ENCODE assay signal across 22 cellular contexts in the genomic region with DNA sequence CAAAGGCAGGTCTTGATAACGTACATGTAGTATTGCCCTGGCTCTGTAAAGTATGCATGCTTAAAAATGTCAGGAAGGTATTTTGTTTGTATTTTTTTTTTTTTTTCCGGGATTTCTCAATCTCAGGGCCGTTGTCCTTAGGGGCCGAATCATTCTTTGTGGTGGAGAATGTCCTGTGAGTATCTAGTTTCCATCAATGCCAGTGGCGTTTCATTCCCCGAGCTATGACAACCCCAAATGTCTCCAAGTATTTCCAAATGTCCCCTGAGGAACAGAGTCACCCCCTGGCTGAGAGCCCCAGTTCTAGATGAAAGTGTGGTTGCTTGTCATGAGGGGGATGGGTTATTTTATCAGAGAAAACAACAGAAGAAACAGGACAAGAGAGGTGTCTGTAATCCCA.
A peak's percentile ranks its signal among the peaks of the same experiment; 100 is the strongest.
DNase-seq lines count a peak whose midpoint lies in the region; ATAC-seq, FAIRE-seq and TF ChIP-seq lines count a peak whose summit lies in the region.
"Had no signal": no experiment of that assay in that cellular context is flagged by ENCODE, and none has a peak within 500 bp of the region (broad histone marks: within the 10 kb centered on the region; RNA-seq: fewer than 3 reads in every experiment).

No MANE protein-coding gene starts in this region.

- peaks cover 5 to 8% of the 10 kb centered on the region in 2 donors for H3K4me1 Mint-ChIP-seq in immature natural killer cell

- 93% methylated on average over 6 of the region's 6 CpGs; no CpG with 5 or more reads in 1 of the 2 experiments for WGBS in H1 (ENCODE audit: extremely low coverage in 1 of 2, insufficient coverage in 1 of 2, insufficient read length in 1 of 2, insufficient replicate concordance in 2 of 2, low coverage in 1 of 2, low lambda C conversion rate in 2 of 2, missing lambda C conversion rate in 1 of 2), 2 experiments
- no CpG with 5 or more reads among the region's 6 CpGs for WGBS in trophoblast cell (ENCODE audit: extremely low coverage, insufficient coverage, insufficient read length)

- no peak for TF ChIP-seq EP300 in H1 (IDR thresholded peaks at IDR 0.05; ENCODE audit: borderline replicate concordance in 1 of 2, low read depth in 2 of 2, low read length in 2 of 2)

- H3K9me3 ChIP-seq in Karpas-422 (ENCODE audit: low read length), result no peaks in the 10 kb centered on the region
- no peaks in the 10 kb centered on the region for H3K9me3 ChIP-seq in H1 (ENCODE audit: insufficient read depth in 2 of 2, low read depth in 1 of 2, low read length in 1 of 2)
- H3K9me3 ChIP-seq in trophoblast cell (ENCODE audit: insufficient read depth, low read depth, low read length), result peaks cover under 1% of the 10 kb centered on the region
- H3K9me3 ChIP-seq: esophagus muscularis mucosa, heart right ventricle had no signal

- H2BK5ac ChIP-seq in H1 (ENCODE audit: low read depth, low read length) (no peak overlapping the region), trophoblast cell (ENCODE audit: low read depth, low read length, poor library complexity) (peak overlapping the region; percentile 89)

- H2AFZ ChIP-seq in Karpas-422 (ENCODE audit: low read length) (no peak overlapping the region), H1 (ENCODE audit: low read length) (no peak overlapping the region), trophoblast cell (ENCODE audit: insufficient read depth, low read length, poor library complexity) (no peak overlapping the region)

- no peaks in the 10 kb centered on the region; the same call in 1 of the 2 replicates for H3K79me2 ChIP-seq in Karpas-422 (ENCODE audit: low read length)
- no peaks in the 10 kb centered on the region for H3K79me2 ChIP-seq in H1 (ENCODE audit: control insufficient read depth in 1 of 2, insufficient read depth in 2 of 2, low read length in 2 of 2)
- peaks cover under 1% of the 10 kb centered on the region for H3K79me2 ChIP-seq in trophoblast cell (ENCODE audit: control insufficient read depth, insufficient read depth, low read length, poor library complexity)

- in situ Hi-C loops in KBM-7 (cut with MboI; ENCODE audit: low pct_unique_long_range_greater_than_20kb, low sequenced_read_pairs), result no loop called here

- H3K14ac ChIP-seq in H1 (ENCODE audit: insufficient read length) (no peak overlapping the region), trophoblast cell (ENCODE audit: low read length) (no peak overlapping the region)

- TF ChIP-seq CTCF in H1 (IDR thresholded peaks at IDR 0.05; ENCODE audit: control extremely low read depth in 1 of 3, insufficient read depth in 1 of 3, low read depth in 1 of 3, low read length in 3 of 3), result no peak

- no peaks in the 10 kb centered on the region for H3K79me1 ChIP-seq in H1 (ENCODE audit: low read depth, low read length)
- peaks cover 10% of the 10 kb centered on the region for H3K79me1 ChIP-seq in trophoblast cell (ENCODE audit: low read length)

- H4K91ac ChIP-seq in H1 (replicated peaks; ENCODE audit: insufficient read length, low read length) (no peak overlapping the region), trophoblast cell (ENCODE audit: low read depth, low read length) (peak overlapping the region; percentile 60)

- peak overlapping the region; percentile 57 for H4K12ac ChIP-seq in trophoblast cell (ENCODE audit: low read depth, low read length)

- H3K18ac ChIP-seq in H1 (ENCODE audit: extremely low read depth, low read length) (no peak overlapping the region), trophoblast cell (ENCODE audit: low read length) (no peak overlapping the region)

- no peak overlapping the region for H3K4me3 ChIP-seq in Karpas-422 (ENCODE audit: low read length)
- H3K4me3 ChIP-seq in H1 (ENCODE audit: extremely low read depth in 1 of 4, insufficient read depth in 2 of 4, low read depth in 3 of 4, low read length in 4 of 4), result no peak overlapping the region
- no peak overlapping the region for H3K4me3 ChIP-seq in trophoblast cell (ENCODE audit: low read depth, low read length)
- H3K4me3 ChIP-seq: cardiac muscle cell, esophagus muscularis mucosa, heart right ventricle, lung had no signal

- H2BK20ac ChIP-seq in H1 (ENCODE audit: low read length), result no peak overlapping the region

- DNase-seq in AG20443 (ENCODE audit: low spot score) (peak; percentile 55), Karpas-422 (no peak), H1 (ENCODE audit: low read depth in 1 of 2, low spot score in 2 of 2) (no peak), trophoblast cell (peak; percentile 42 to 93), immature natural killer cell (no peak), KBM-7 (no peak)
- DNase-seq: activated CD4-positive, alpha-beta T cell treated with anti-CD3 and anti-CD28 coated beads for 48 hours; heart right ventricle; naive thymus-derived CD8-positive, alpha-beta T cell; NCI-H2171; NCI-H748 treated with DMSO at 0.1 percent for 48 hours; stimulated activated naive B cell treated with anti-CD40 and anti-IgM and Interleukin-4, amounts not matched to agents 10 μg/mL and 1 μg/mL and 100 μg/mL, for 72 hours had no signal

- H3K27me3 Mint-ChIP-seq in immature natural killer cell (ENCODE audit: low read depth in 3 of 3), result peaks cover 8 to 10% (median 9%) of the 10 kb centered on the region in 3 donors

- H3K23me2 ChIP-seq in H1 (ENCODE audit: low read depth, low read length), result peaks cover under 1% of the 10 kb centered on the region; the same call in 1 of the 2 replicates

- H3K27ac ChIP-seq in Karpas-422 (ENCODE audit: low read length) (peak overlapping the region; percentile 45; the same call in 1 of the 2 replicates), H1 (ENCODE audit: low read depth, low read length) (no peak overlapping the region), trophoblast cell (ENCODE audit: low read depth, low read length) (peak overlapping the region; percentile 85)
- H3K27ac ChIP-seq: cardiac muscle cell, esophagus muscularis mucosa, heart right ventricle, HL-60, KMS-11 had no signal

- no peak for FAIRE-seq in H1 (lab: Jason Lieb, UNC)

- H3K4ac ChIP-seq in H1 (replicated peaks; ENCODE audit: insufficient read length, low read depth, low read length) (no peak overlapping the region), trophoblast cell (ENCODE audit: low read depth, low read length) (peak overlapping the region; percentile 57)

- H3K56ac ChIP-seq in H1 (replicated peaks; ENCODE audit: insufficient read length, low read depth, low read length), result no peak overlapping the region

- H3K36me3 ChIP-seq in Karpas-422 (ENCODE audit: insufficient read depth, low read length), result no peaks in the 10 kb centered on the region
- H3K36me3 ChIP-seq in H1 (ENCODE audit: control insufficient read depth in 2 of 4, insufficient read depth in 4 of 4, low read length in 3 of 4), result no peaks in the 10 kb centered on the region
- H3K36me3 ChIP-seq in trophoblast cell (ENCODE audit: control insufficient read depth in 1 of 2, insufficient read depth in 2 of 2, low read length in 2 of 2), result no peaks in the 10 kb centered on the region
- H3K36me3 ChIP-seq: cardiac muscle cell, esophagus muscularis mucosa, heart right ventricle had no signal

- H3K23ac ChIP-seq in H1 (ENCODE audit: insufficient read length), result no peak overlapping the region
- H3K23ac ChIP-seq in trophoblast cell (ENCODE audit: low read length), result no peak overlapping the region

- H3K27me3 ChIP-seq in Karpas-422 (ENCODE audit: low read length), result no peaks in the 10 kb centered on the region
- no peaks in the 10 kb centered on the region for H3K27me3 ChIP-seq in H1 (replicated peaks in 1 of 4; ENCODE audit: control insufficient read depth in 3 of 4, extremely low read depth in 1 of 4, insufficient read depth in 3 of 4, low read length in 3 of 4)
- H3K27me3 ChIP-seq in trophoblast cell (ENCODE audit: insufficient read depth, low read length), result no peaks in the 10 kb centered on the region
- H3K27me3 ChIP-seq: cardiac muscle cell, esophagus muscularis mucosa, heart right ventricle had no signal

- CTCF ChIA-PET in H1 (lab: Charles Lee; ENCODE audit: partially characterized antibody), result interaction anchor here (1.0 kb wide), 1 partner anchor 156 kb away, joined by 3 read pairs; no protein-coding TSS in a partner anchor

- H3K9me3 Mint-ChIP-seq in immature natural killer cell, result no peaks in the 10 kb centered on the region
- H3K9me3 Mint-ChIP-seq: naive thymus-derived CD8-positive, alpha-beta T cell; stimulated activated naive B cell treated with anti-CD40 and anti-IgM and Interleukin-4, amounts not matched to agents 10 μg/mL and 1 μg/mL and 100 μg/mL, for 72 hours; type B pancreatic cell had no signal

- POLR2A ChIA-PET in H1 (lab: Charles Lee; ENCODE audit: partially characterized antibody), result interaction anchor here (1.1 kb wide), 2 partner anchors 14 to 27 kb away, joined by 3 read pairs; no protein-coding TSS in a partner anchor

- TF ChIP-seq RAD21 in H1 (IDR thresholded peaks at IDR 0.05 in 1 of 2, conservative IDR thresholded peaks at IDR 0.05 in 1 of 2; ENCODE audit: low read depth in 2 of 2, low read length in 2 of 2), result no peak

- peaks cover 21% of the 10 kb centered on the region for H3K4me1 ChIP-seq in Karpas-422 (ENCODE audit: low read length)
- H3K4me1 ChIP-seq in H1 (replicated peaks in 1 of 4; ENCODE audit: control insufficient read depth in 3 of 4, insufficient read depth in 4 of 4, low read length in 3 of 4), result peaks cover 0 to under 1% (median under 1%) of the 10 kb centered on the region in 4 experiments; a peak in 2 of 7 replicates
- peaks cover under 1 to 4% of the 10 kb centered on the region in 2 experiments for H3K4me1 ChIP-seq in trophoblast cell (ENCODE audit: control insufficient read depth in 1 of 2, insufficient read depth in 2 of 2, low read length in 2 of 2)

- H3K27ac Mint-ChIP-seq in immature natural killer cell, result no peak overlapping the region
- H3K27ac Mint-ChIP-seq: type B pancreatic cell had no signal

- no peaks in the 10 kb centered on the region for H4K20me1 ChIP-seq in Karpas-422 (ENCODE audit: insufficient read depth, low read depth, low read length)
- H4K20me1 ChIP-seq in H1 (replicated peaks in 1 of 2; ENCODE audit: control insufficient read depth in 1 of 2, insufficient read depth in 2 of 2, low read length in 2 of 2), result no peaks in the 10 kb centered on the region

- no peak overlapping the region for H4K8ac ChIP-seq in H1 (ENCODE audit: extremely low read depth, insufficient read depth, low read length)
- H4K8ac ChIP-seq in trophoblast cell (ENCODE audit: low read depth, low read length), result peak overlapping the region; percentile 33

- H2BK120ac ChIP-seq in H1 (replicated peaks; ENCODE audit: low read depth, low read length) (no peak overlapping the region), trophoblast cell (ENCODE audit: insufficient read depth, low read length, poor library complexity) (peak overlapping the region; percentile 69)

- H3K9me2 ChIP-seq in Karpas-422 (replicated peaks; ENCODE audit: insufficient read depth, low read length), result no peaks in the 10 kb centered on the region

- no peak for TF ChIP-seq POLR2A in H1 (IDR thresholded peaks at IDR 0.05; ENCODE audit: control extremely low read depth in 1 of 2, low read depth in 2 of 2, low read length in 2 of 2)

- peak overlapping the region; percentile 45 for H3K9ac ChIP-seq in Karpas-422 (ENCODE audit: low read length)
- no peak overlapping the region for H3K9ac ChIP-seq in H1 (replicated peaks in 1 of 4; ENCODE audit: extremely low read depth in 1 of 4, low read depth in 3 of 4, low read length in 3 of 4)
- H3K9ac ChIP-seq in trophoblast cell (ENCODE audit: low read length), result peak overlapping the region; percentile 52
- H3K9ac ChIP-seq: KMS-11 had no signal

- no peak overlapping the region for H4K5ac ChIP-seq in H1 (ENCODE audit: insufficient read length, low read depth, low read length)

- H2AK5ac ChIP-seq in H1 (ENCODE audit: low read depth, low read length), result no peak overlapping the region
- peak overlapping the region; percentile 24 for H2AK5ac ChIP-seq in trophoblast cell (ENCODE audit: low read length)

- ATAC-seq in GM21576 (IDR thresholded peaks at IDR 0.05; ENCODE audit: unreplicated experiment) (no peak), GM19328 (IDR thresholded peaks at IDR 0.05; ENCODE audit: unreplicated experiment) (no peak)
- ATAC-seq: heart right ventricle; naive thymus-derived CD8-positive, alpha-beta T cell; Panc1; SK-N-SH treated with all-trans-retinoic acid at 6 μM for 48 hours had no signal

- peak overlapping the region; percentile 46; the same call in 1 of the 2 replicates for H2BK15ac ChIP-seq in H1 (ENCODE audit: low read length)

- H2BK12ac ChIP-seq in H1 (ENCODE audit: low read depth, low read length), result no peak overlapping the region
- H2BK12ac ChIP-seq in trophoblast cell (ENCODE audit: low read length), result peak overlapping the region; percentile 60

- no peak overlapping the region for H3K4me3 Mint-ChIP-seq in immature natural killer cell
- H3K4me3 Mint-ChIP-seq: naive thymus-derived CD8-positive, alpha-beta T cell; type B pancreatic cell had no signal

- H3K4me2 ChIP-seq in Karpas-422 (ENCODE audit: low read depth, low read length, poor library complexity, severe bottlenecking) (peak overlapping the region; percentile 47), H1 (ENCODE audit: insufficient read depth in 1 of 2, low read depth in 2 of 2, low read length in 2 of 2) (no peak overlapping the region), trophoblast cell (ENCODE audit: low read length) (no peak overlapping the region)
- H3K4me2 ChIP-seq: KMS-11 had no signal

- no peaks in the 10 kb centered on the region for H3K36me3 Mint-ChIP-seq in immature natural killer cell
- H3K36me3 Mint-ChIP-seq: naive thymus-derived CD8-positive, alpha-beta T cell had no signal

Comparison
In these comparisons a context has a peak if more than half of its experiments do, and no peak if none do; other contexts are left out.
1. DNase-seq: peak in AG20443 (single experiment) and trophoblast cell (2 of 2); none in Karpas-422 (single experiment), H1 (0 of 2), immature natural killer cell (0 of 3) and KBM-7 (single experiment).
2. H3K9ac ChIP-seq: peak in Karpas-422 (single experiment) and trophoblast cell (single experiment); none in H1 (0 of 4).